Comparison of ENCODE assay signal across 21 cellular contexts in genomic region chr1:93574511-93574910, GRCh38.
A peak's percentile ranks its signal among the peaks of the same experiment; 100 is the strongest.
DNase-seq lines count a peak whose midpoint lies in the region; FAIRE-seq and TF ChIP-seq lines count a peak whose summit lies in the region.
"Had no signal": no experiment of that assay in that cellular context is flagged by ENCODE, and none has a peak within 500 bp of the region (broad histone marks: within the 10 kb centered on the region; RNA-seq: fewer than 3 reads in every experiment).

No MANE protein-coding gene starts in this region.

- no peak for DNase-seq in HFFc6
- DNase-seq in breast epithelium (ENCODE audit: low spot score in 2 of 2), result peak in 1 of 2 donors; percentile 13
- DNase-seq in mesothelial cell of epicardium (ENCODE audit: low spot score in 2 of 2, unreplicated experiment in 2 of 2), result no peak
- DNase-seq in frontal cortex (ENCODE audit: low spot score in 2 of 2), result no peak
- DNase-seq in HEK293T (ENCODE audit: extremely low spot score), result no peak
- no peak for DNase-seq in NCI-H774 (lab: John Stamatoyannopoulos, UW)
- DNase-seq: activated CD4-positive, alpha-beta T cell treated with anti-CD3 and anti-CD28 coated beads, Interleukin-2, amount 10 ng/mL, durations not matched to agents 24 days and 14 days; activated gamma-delta T cell; activated T-cell treated with anti-CD3 and anti-CD28 coated beads, Interleukin-2, amount 50 U/mL, for 24 hours; cerebellar nuclear complex; GOT3; NCI-H1694 treated with DMSO at 0.1 percent for 48 hours; NCI-H2171; NCI-H524 treated with DMSO at 0.1 percent for 48 hours; occipital lobe; SIG-M5; small intestine; T1000; transverse colon had no signal

- CTCF ChIA-PET in HEK293T (lab: Yijun Ruan, JAX), result no interaction called here

- H3K36me3 Mint-ChIP-seq in HFFc6 (ENCODE audit: low read depth), result peaks cover 47% of the 10 kb centered on the region
- H3K36me3 Mint-ChIP-seq in mesothelial cell of epicardium, result peaks cover 15% of the 10 kb centered on the region

- TF ChIP-seq POLR2A in breast epithelium (IDR thresholded peaks at IDR 0.05), result no peak

- no peaks in the 10 kb centered on the region for H3K27me3 ChIP-seq in breast epithelium
- no peaks in the 10 kb centered on the region for H3K27me3 ChIP-seq in skeletal muscle tissue (ENCODE audit: control insufficient read depth in 3 of 3, insufficient read depth in 3 of 3, low read length in 3 of 3)
- H3K27me3 ChIP-seq: transverse colon had no signal

- POLR2A ChIA-PET in HEK293T (lab: Yijun Ruan, JAX), result no interaction called here

- intact Hi-C loops in breast epithelium (cut with DNase I; ENCODE audit: low total_unique reads), result no loop called here

- H3K4me1 Mint-ChIP-seq in HFFc6 (ENCODE audit: low read depth) (peaks cover 36% of the 10 kb centered on the region), mesothelial cell of epicardium (peaks cover 32% of the 10 kb centered on the region)
- H3K4me1 Mint-ChIP-seq: activated CD4-positive, alpha-beta T cell treated with anti-CD3 and anti-CD28 coated beads, Interleukin-2, amount 10 ng/mL, durations not matched to agents 24 days and 14 days had no signal

- H3K36me3 ChIP-seq in breast epithelium, result no peaks in the 10 kb centered on the region
- peaks cover 15 to 47% (median 29%) of the 10 kb centered on the region in 3 donors for H3K36me3 ChIP-seq in skeletal muscle tissue (ENCODE audit: control insufficient read depth in 3 of 3, insufficient read depth in 3 of 3, low read length in 3 of 3)

- no peak overlapping the region for H3K4me3 Mint-ChIP-seq in HFFc6
- H3K4me3 Mint-ChIP-seq in mesothelial cell of epicardium, result no peak overlapping the region
- H3K4me3 Mint-ChIP-seq: activated CD4-positive, alpha-beta T cell treated with anti-CD3 and anti-CD28 coated beads, Interleukin-2, amount 10 ng/mL, durations not matched to agents 24 days and 14 days; activated T-cell treated with anti-CD3 and anti-CD28 coated beads, Interleukin-2, amount 50 U/mL, for 24 hours; IgD-negative memory B cell had no signal

- H3K9ac ChIP-seq in skeletal muscle tissue (ENCODE audit: low read depth in 1 of 3, low read length in 3 of 3), result peak overlapping the region; percentile 42 to 65 (median 47)

- TF ChIP-seq CTCF in HFFc6 (IDR thresholded peaks at IDR 0.05) (no peak), breast epithelium (IDR thresholded peaks at IDR 0.05) (no peak), mesothelial cell of epicardium (IDR thresholded peaks at IDR 0.05; ENCODE audit: unreplicated experiment) (no peak)

- H3K27ac ChIP-seq in breast epithelium (peak overlapping the region; percentile 80 to 92), skeletal muscle tissue (ENCODE audit: low read depth, low read length) (peak overlapping the region; percentile 88)
- H3K27ac ChIP-seq: transverse colon had no signal

- H3K4me3 ChIP-seq in breast epithelium, result no peak overlapping the region
- H3K4me3 ChIP-seq in skeletal muscle tissue (ENCODE audit: low read length in 3 of 3), result peak overlapping the region in 1 of 3 donors; percentile 4
- H3K4me3 ChIP-seq: transverse colon had no signal

- peaks cover 6 to 13% of the 10 kb centered on the region in 2 donors for H3K4me1 ChIP-seq in breast epithelium
- peaks cover 37 to 80% (median 71%) of the 10 kb centered on the region in 3 donors for H3K4me1 ChIP-seq in skeletal muscle tissue (ENCODE audit: control insufficient read depth in 3 of 3, insufficient read depth in 3 of 3, low read length in 3 of 3)

- H3K27me3 Mint-ChIP-seq in HFFc6 (ENCODE audit: insufficient read depth) (peaks cover 7% of the 10 kb centered on the region), mesothelial cell of epicardium (ENCODE audit: low read depth) (no peaks in the 10 kb centered on the region)
- H3K27me3 Mint-ChIP-seq: activated CD4-positive, alpha-beta T cell treated with anti-CD3 and anti-CD28 coated beads, Interleukin-2, amount 10 ng/mL, durations not matched to agents 24 days and 14 days; activated T-cell treated with anti-CD3 and anti-CD28 coated beads, Interleukin-2, amount 50 U/mL, for 24 hours; IgD-negative memory B cell had no signal

- no peak for FAIRE-seq in frontal cortex (lab: Jason Lieb, UNC)
- FAIRE-seq: small intestine had no signal

- H3K9me3 Mint-ChIP-seq in HFFc6 (no peaks in the 10 kb centered on the region), mesothelial cell of epicardium (no peaks in the 10 kb centered on the region)
- H3K9me3 Mint-ChIP-seq: activated CD4-positive, alpha-beta T cell treated with anti-CD3 and anti-CD28 coated beads, Interleukin-2, amount 10 ng/mL, durations not matched to agents 24 days and 14 days; activated T-cell treated with anti-CD3 and anti-CD28 coated beads, Interleukin-2, amount 50 U/mL, for 24 hours; IgD-negative memory B cell had no signal

- H3K9me3 ChIP-seq in breast epithelium, result no peaks in the 10 kb centered on the region
- H3K9me3 ChIP-seq in skeletal muscle tissue (ENCODE audit: control insufficient read depth in 3 of 3, low read length in 3 of 3), result no peaks in the 10 kb centered on the region
- H3K9me3 ChIP-seq: transverse colon had no signal

- H3K27ac Mint-ChIP-seq in HFFc6 (peak overlapping the region; percentile 44), mesothelial cell of epicardium (peak overlapping the region; percentile 4)
- H3K27ac Mint-ChIP-seq: activated CD4-positive, alpha-beta T cell treated with anti-CD3 and anti-CD28 coated beads, Interleukin-2, amount 10 ng/mL, durations not matched to agents 24 days and 14 days; activated T-cell treated with anti-CD3 and anti-CD28 coated beads, Interleukin-2, amount 50 U/mL, for 24 hours had no signal

TF ChIP-seq in HEK293T, 16 proteins besides CTCF, POLR2A, EP300 and RAD21:
- no peak for TF ChIP-seq CTBP1 (IDR thresholded peaks at IDR 0.05; ENCODE audit: borderline replicate concordance)
- TF ChIP-seq ARNT (IDR thresholded peaks at IDR 0.05), result no peak
- TF ChIP-seq NFRKB (IDR thresholded peaks at IDR 0.05), result no peak
- no peak for TF ChIP-seq HDGF (IDR thresholded peaks at IDR 0.05; ENCODE audit: borderline replicate concordance)
- TF ChIP-seq FOXK2 (IDR thresholded peaks at IDR 0.05), result no peak
- TF ChIP-seq PKNOX1 (IDR thresholded peaks at IDR 0.05), result no peak
- no peak for TF ChIP-seq LEF1 (IDR thresholded peaks at IDR 0.05; ENCODE audit: borderline replicate concordance)
- no peak for TF ChIP-seq ELF4 (IDR thresholded peaks at IDR 0.05)
- no peak for TF ChIP-seq L3MBTL2 (conservative IDR thresholded peaks at IDR 0.05)
- no peak for TF ChIP-seq FOXA1 (IDR thresholded peaks at IDR 0.05)
- TF ChIP-seq TARDBP (IDR thresholded peaks at IDR 0.05), result no peak
TF ChIP-seq in HEK293T: peak in this region for 0.
